Comparison of ENCODE assay signal across 29 cellular contexts in the genomic region with DNA sequence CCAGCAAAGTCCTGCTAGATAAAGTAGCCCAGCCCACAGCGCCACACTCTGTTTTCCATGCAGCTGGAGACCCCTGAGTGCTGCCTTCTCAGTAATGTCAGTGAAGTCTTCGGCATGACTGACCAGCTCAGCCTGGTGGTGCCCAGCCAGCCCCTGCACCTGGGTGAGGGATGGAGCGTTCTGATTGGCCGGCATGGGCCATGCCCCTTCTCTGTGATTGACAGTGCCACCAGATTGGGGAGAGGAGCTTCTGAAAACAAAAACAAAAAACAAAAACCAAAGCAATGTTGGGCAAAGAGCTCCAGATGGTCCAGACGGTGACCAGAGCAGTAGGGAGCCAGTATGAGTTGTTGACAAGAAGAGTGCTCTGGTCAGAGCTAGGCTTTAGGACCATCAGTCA.
DNase-seq lines count a peak whose midpoint lies in the region; ATAC-seq and TF ChIP-seq lines count a peak whose summit lies in the region.
"Had no signal": no experiment of that assay in that cellular context is flagged by ENCODE, and none has a peak within 500 bp of the region (broad histone marks: within the 10 kb centered on the region; RNA-seq: fewer than 3 reads in every experiment).

No MANE protein-coding gene starts in this region.

- H3K4me3 ChIP-seq in right atrium auricular region (no peak overlapping the region), esophagus muscularis mucosa (no peak overlapping the region), neural progenitor cell (no peak overlapping the region)
- H3K4me3 ChIP-seq: MG63, upper lobe of left lung had no signal

- no peak overlapping the region for H2AFZ ChIP-seq in neural progenitor cell (replicated peaks)

- peak overlapping the region; percentile 65 for H3K27ac Mint-ChIP-seq in neural progenitor cell
- H3K27ac Mint-ChIP-seq in HFFc6 = no peak overlapping the region
- H3K27ac Mint-ChIP-seq: activated CD8-positive, alpha-beta T cell treated with anti-CD3 and anti-CD28 coated beads, Interleukin-2, amount 10 ng/mL, durations not matched to agents 7 days and 5 days; activated naive CD4-positive, alpha-beta T cell treated with anti-CD3 and anti-CD28 coated beads, Interleukin-2, amount 50 U/mL, for 24 hours; effector memory CD8-positive, alpha-beta T cell; naive B cell; stimulated activated effector memory CD8-positive, alpha-beta T cell treated with anti-CD3 and anti-CD28 coated beads, Interleukin-12 subunit alpha, Interleukin-12 subunit beta, amount 100 ng/mL, for 72 hours had no signal

- DNase-seq in right atrium auricular region (ENCODE audit: low spot score) = no peak
- no peak for DNase-seq in cardiac septum (ENCODE audit: low spot score)
- no peak for DNase-seq in esophagus muscularis mucosa (ENCODE audit: extremely low spot score)
- DNase-seq in neural progenitor cell (ENCODE audit: low spot score) = no peak
- no peak for DNase-seq in ureter (ENCODE audit: low spot score)
- no peak for DNase-seq in HFFc6
- no peak for DNase-seq in NCI-H1048 (lab: John Stamatoyannopoulos, UW)
- DNase-seq: 8988T; activated CD4-positive, alpha-beta T cell treated with anti-CD3 and anti-CD28 coated beads for 4 hours; activated CD8-positive, alpha-beta T cell treated with anti-CD3 and anti-CD28 coated beads, Interleukin-2, amount 10 ng/mL, durations not matched to agents 7 days and 5 days; amniotic stem cell; Caco-2; cortex of kidney; effector memory CD8-positive, alpha-beta T cell; erythroblast; kidney; MG63; naive B cell; NCI-H1417 treated with DMSO at 0.1 percent for 48 hours; NCI-H2081 treated with DMSO at 0.1 percent for 48 hours; NCI-H2227 treated with DMSO at 0.1 percent for 48 hours; NCI-H526; SW 1271; T-helper 9 cell; upper lobe of left lung had no signal

- no peak overlapping the region for H3K4me3 Mint-ChIP-seq in neural progenitor cell
- H3K4me3 Mint-ChIP-seq in HFFc6 = no peak overlapping the region
- H3K4me3 Mint-ChIP-seq: activated CD8-positive, alpha-beta T cell treated with anti-CD3 and anti-CD28 coated beads, Interleukin-2, amount 10 ng/mL, durations not matched to agents 7 days and 5 days; activated naive CD4-positive, alpha-beta T cell treated with anti-CD3 and anti-CD28 coated beads, Interleukin-2, amount 50 U/mL, for 24 hours; effector memory CD8-positive, alpha-beta T cell; stimulated activated effector memory CD8-positive, alpha-beta T cell treated with anti-CD3 and anti-CD28 coated beads, Interleukin-12 subunit alpha, Interleukin-12 subunit beta, amount 100 ng/mL, for 72 hours had no signal

- no peaks in the 10 kb centered on the region for H3K9me3 Mint-ChIP-seq in neural progenitor cell
- no peaks in the 10 kb centered on the region for H3K9me3 Mint-ChIP-seq in HFFc6
- H3K9me3 Mint-ChIP-seq: activated naive CD4-positive, alpha-beta T cell treated with anti-CD3 and anti-CD28 coated beads, Interleukin-2, amount 50 U/mL, for 24 hours; effector memory CD8-positive, alpha-beta T cell; stimulated activated effector memory CD8-positive, alpha-beta T cell treated with anti-CD3 and anti-CD28 coated beads, Interleukin-12 subunit alpha, Interleukin-12 subunit beta, amount 100 ng/mL, for 72 hours had no signal

- H4K20me1 ChIP-seq in neural progenitor cell (ENCODE audit: low read depth) = no peaks in the 10 kb centered on the region

- H3K4me1 ChIP-seq in right atrium auricular region = peaks cover 0 to 39% of the 10 kb centered on the region in 2 donors
- peaks cover 3 to 34% (median 26%) of the 10 kb centered on the region in 4 donors for H3K4me1 ChIP-seq in esophagus muscularis mucosa
- H3K4me1 ChIP-seq in neural progenitor cell = no peaks in the 10 kb centered on the region
- H3K4me1 ChIP-seq: Caco-2, upper lobe of left lung had no signal

- no peak overlapping the region for H3K4me2 ChIP-seq in neural progenitor cell

- H3K27me3 ChIP-seq in right atrium auricular region (no peaks in the 10 kb centered on the region), esophagus muscularis mucosa (no peaks in the 10 kb centered on the region), neural progenitor cell (no peaks in the 10 kb centered on the region)
- H3K27me3 ChIP-seq: MG63, upper lobe of left lung had no signal

- no peaks in the 10 kb centered on the region for H3F3A ChIP-seq in neural progenitor cell (ENCODE audit: low read depth)

- H3K27ac ChIP-seq in right atrium auricular region = peak overlapping the region; percentile 6 to 7
- H3K27ac ChIP-seq in esophagus muscularis mucosa (replicated peaks in 1 of 4) = peak overlapping the region; percentile 11 to 83 (median 54)
- no peak overlapping the region for H3K27ac ChIP-seq in neural progenitor cell
- H3K27ac ChIP-seq: C4-2B had no signal

- no peak for ATAC-seq in HG03135 (IDR thresholded peaks at IDR 0.05; ENCODE audit: unreplicated experiment)
- ATAC-seq: activated CD8-positive, alpha-beta T cell treated with anti-CD3 and anti-CD28 coated beads, Interleukin-2, amount 10 ng/mL, durations not matched to agents 7 days and 5 days; effector memory CD8-positive, alpha-beta T cell; stimulated activated effector memory CD8-positive, alpha-beta T cell treated with anti-CD3 and anti-CD28 coated beads, Interleukin-12 subunit alpha, Interleukin-12 subunit beta, amount 100 ng/mL, for 72 hours had no signal

- H3K9me3 ChIP-seq in right atrium auricular region = no peaks in the 10 kb centered on the region
- H3K9me3 ChIP-seq in esophagus muscularis mucosa = no peaks in the 10 kb centered on the region
- H3K9me3 ChIP-seq in neural progenitor cell (ENCODE audit: low read depth) = no peaks in the 10 kb centered on the region
- H3K9me3 ChIP-seq: Caco-2, MG63, upper lobe of left lung had no signal

- H3K27me3 Mint-ChIP-seq in neural progenitor cell (ENCODE audit: insufficient read depth, low read depth) = peaks cover 10% of the 10 kb centered on the region
- peaks cover 31% of the 10 kb centered on the region for H3K27me3 Mint-ChIP-seq in HFFc6 (ENCODE audit: insufficient read depth)
- H3K27me3 Mint-ChIP-seq: activated naive CD4-positive, alpha-beta T cell treated with anti-CD3 and anti-CD28 coated beads, Interleukin-2, amount 50 U/mL, for 24 hours; naive B cell had no signal

- WGBS in esophagus muscularis mucosa = 94% methylated on average over 3 of the region's 5 CpGs

- no peaks in the 10 kb centered on the region for H3K4me1 Mint-ChIP-seq in neural progenitor cell
- H3K4me1 Mint-ChIP-seq in HFFc6 (ENCODE audit: low read depth) = no peaks in the 10 kb centered on the region
- H3K4me1 Mint-ChIP-seq: activated naive CD4-positive, alpha-beta T cell treated with anti-CD3 and anti-CD28 coated beads, Interleukin-2, amount 50 U/mL, for 24 hours; naive B cell; stimulated activated effector memory CD8-positive, alpha-beta T cell treated with anti-CD3 and anti-CD28 coated beads, Interleukin-12 subunit alpha, Interleukin-12 subunit beta, amount 100 ng/mL, for 72 hours had no signal

- no peak for TF ChIP-seq EP300 in esophagus muscularis mucosa (IDR thresholded peaks at IDR 0.05)

- TF ChIP-seq CTCF in right atrium auricular region (IDR thresholded peaks at IDR 0.05) = no peak
- no peak for TF ChIP-seq CTCF in esophagus muscularis mucosa (IDR thresholded peaks at IDR 0.05)
- TF ChIP-seq CTCF in neural progenitor cell (IDR thresholded peaks at IDR 0.05) = no peak
- no peak for TF ChIP-seq CTCF in HFFc6 (IDR thresholded peaks at IDR 0.05)

- intact Hi-C loops in cardiac septum (cut with DNase I) = no loop called here
- intact Hi-C loops in esophagus muscularis mucosa (cut with DNase I) = no loop called here

- H3K79me2 ChIP-seq in neural progenitor cell (ENCODE audit: low read depth) = no peaks in the 10 kb centered on the region

- H3K9ac ChIP-seq in neural progenitor cell = no peak overlapping the region

- no peaks in the 10 kb centered on the region for H3K36me3 Mint-ChIP-seq in neural progenitor cell
- no peaks in the 10 kb centered on the region for H3K36me3 Mint-ChIP-seq in HFFc6 (ENCODE audit: low read depth)
- H3K36me3 Mint-ChIP-seq: activated naive CD4-positive, alpha-beta T cell treated with anti-CD3 and anti-CD28 coated beads, Interleukin-2, amount 50 U/mL, for 24 hours; naive B cell; stimulated activated effector memory CD8-positive, alpha-beta T cell treated with anti-CD3 and anti-CD28 coated beads, Interleukin-12 subunit alpha, Interleukin-12 subunit beta, amount 100 ng/mL, for 72 hours had no signal

- no peak for TF ChIP-seq POLR2A in esophagus muscularis mucosa (IDR thresholded peaks at IDR 0.05; ENCODE audit: low read depth)

- H3K36me3 ChIP-seq in right atrium auricular region = peaks cover 31% of the 10 kb centered on the region
- peaks cover 0 to 61% (median 38%) of the 10 kb centered on the region in 4 donors for H3K36me3 ChIP-seq in esophagus muscularis mucosa
- H3K36me3 ChIP-seq in neural progenitor cell = no peaks in the 10 kb centered on the region
- H3K36me3 ChIP-seq: MG63 had no signal
